ENCODE assay signal across 16 cellular contexts in the genomic region with DNA sequence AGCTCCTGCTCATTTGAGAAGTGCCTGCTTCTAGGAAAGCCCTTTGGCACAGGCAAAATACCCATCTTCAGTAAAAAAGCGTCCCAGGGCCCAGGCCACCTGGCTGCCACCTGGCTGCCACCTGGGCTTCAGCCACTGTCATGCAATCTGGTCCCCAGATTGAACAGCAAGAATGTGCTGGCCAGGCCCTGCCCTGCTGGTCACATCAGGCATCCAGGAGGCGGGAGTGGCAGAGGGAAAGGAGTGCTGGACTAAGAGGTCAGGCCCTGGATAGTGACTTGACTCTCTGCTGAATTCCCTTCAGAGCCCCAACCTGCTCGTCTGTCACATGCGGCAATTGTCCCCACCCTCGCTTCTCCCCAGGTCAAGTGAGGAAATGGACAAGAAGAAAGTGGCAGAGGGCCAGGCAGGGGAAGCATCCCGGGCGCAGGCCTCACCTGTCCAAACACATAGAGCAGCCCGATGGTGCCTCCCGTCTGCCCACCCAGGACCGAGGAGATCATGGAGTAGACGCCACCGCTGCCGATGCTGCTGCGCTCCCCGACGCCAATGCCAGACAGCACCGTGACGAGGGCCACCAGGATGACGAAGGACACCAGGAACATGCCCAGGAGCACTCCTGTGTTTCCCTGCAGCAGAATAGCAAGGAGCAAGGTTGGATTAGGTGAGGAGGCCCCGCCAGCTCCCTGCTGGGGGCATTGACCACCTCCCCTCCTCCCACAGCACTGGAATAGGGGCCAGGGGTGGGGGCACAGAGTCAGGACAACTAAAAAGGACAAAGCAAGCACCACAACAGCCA. TPM values are rescaled to one million over a fixed set of nuclear protein-coding genes. Genes with fewer than 3 reads are reported as not detected.
DNase-seq lines count a peak whose midpoint lies in the region; ATAC-seq lines count a peak whose summit lies in the region.
"Had no signal": no experiment of that assay in that cellular context is flagged by ENCODE, and none has a peak within 500 bp of the region (broad histone marks: within the 10 kb centered on the region; RNA-seq: fewer than 3 reads in every experiment).

No MANE protein-coding gene starts in this region.

- peak; percentile 12 for ATAC-seq in HG02870 (IDR thresholded peaks at IDR 0.05; ENCODE audit: unreplicated experiment)

- peak overlapping the region in 1 of 2 donors; percentile 36 for H3K4me3 ChIP-seq in neuronal stem cell (ENCODE audit: low read length in 2 of 2)
- H3K4me3 ChIP-seq: prostate gland, thoracic aorta had no signal

- peak overlapping the region; percentile 79 for H2AK5ac ChIP-seq in neuronal stem cell (ENCODE audit: low read depth, low read length)

- H2BK12ac ChIP-seq in neuronal stem cell (ENCODE audit: low read length) = peak overlapping the region; percentile 2

- peak overlapping the region; percentile 29 for H3K18ac ChIP-seq in neuronal stem cell (ENCODE audit: low read length)

- no peak overlapping the region for H3K14ac ChIP-seq in neuronal stem cell (ENCODE audit: low read length)

- no peak overlapping the region for H3K4me2 ChIP-seq in neuronal stem cell (ENCODE audit: insufficient read depth, low read length, poor library complexity, severe bottlenecking)

- H3K9me3 ChIP-seq in neuronal stem cell (replicated peaks in 1 of 2; ENCODE audit: control insufficient read depth in 2 of 2, insufficient read depth in 1 of 2, low read depth in 1 of 2, low read length in 2 of 2) = no peaks in the 10 kb centered on the region
- H3K9me3 ChIP-seq: prostate gland, thoracic aorta had no signal

- H3K9ac ChIP-seq in neuronal stem cell (ENCODE audit: low read depth, low read length, poor library complexity) = peak overlapping the region; percentile 31

- H4K8ac ChIP-seq in neuronal stem cell (ENCODE audit: low read depth, low read length) = no peak overlapping the region

- H3K36me3 ChIP-seq in neuronal stem cell (replicated peaks in 1 of 2; ENCODE audit: control insufficient read depth in 2 of 2, insufficient read depth in 2 of 2, low read length in 2 of 2) = no peaks in the 10 kb centered on the region
- H3K36me3 ChIP-seq: brain microvascular endothelial cell, prostate gland, thoracic aorta had no signal

- no peaks in the 10 kb centered on the region for H3K27me3 ChIP-seq in neuronal stem cell (ENCODE audit: control insufficient read depth in 3 of 3, insufficient read depth in 3 of 3, low read depth in 1 of 3, low read length in 3 of 3)
- H3K27me3 ChIP-seq: brain microvascular endothelial cell had no signal

- H4K91ac ChIP-seq in neuronal stem cell (ENCODE audit: low read depth, low read length, poor library complexity) = no peak overlapping the region

- no peak overlapping the region for H2BK15ac ChIP-seq in neuronal stem cell (ENCODE audit: low read length)

- H3K27ac ChIP-seq in neuronal stem cell (replicated peaks; ENCODE audit: low read length) = peak overlapping the region; percentile 9
- H3K27ac ChIP-seq: brain microvascular endothelial cell, HL-60, prostate gland, thoracic aorta had no signal

- H3K4me1 ChIP-seq in neuronal stem cell (ENCODE audit: control insufficient read depth in 2 of 2, insufficient read depth in 1 of 2, low read depth in 1 of 2, low read length in 2 of 2) = peaks cover 8 to 12% of the 10 kb centered on the region in 2 donors
- H3K4me1 ChIP-seq: prostate gland had no signal

- H2BK120ac ChIP-seq in neuronal stem cell (ENCODE audit: low read depth, low read length) = peak overlapping the region; percentile 6

- DNase-seq in GM03348 (ENCODE audit: low spot score) (peak; percentile 36), cerebellar cortex (ENCODE audit: low spot score) (peak; percentile 89), neuronal stem cell (ENCODE audit: low spot score) (no peak), NCI-H2107 treated with DMSO at 0.1 percent for 48 hours (lab: John Stamatoyannopoulos, UW; ENCODE audit: unreplicated experiment) (no peak), LoVo (ENCODE audit: low spot score) (no peak)
- DNase-seq in activated CD4-positive, alpha-beta T cell treated with anti-CD3 and anti-CD28 coated beads for 4 hours = no peak
- DNase-seq in activated CD8-positive, alpha-beta memory T cell treated with anti-CD3 and anti-CD28 coated beads for 24 hours = no peak
- DNase-seq: activated gamma-delta T cell treated with Interleukin-2 at 50 U/mL for 16 hours, DMS79, Kasumi-1, NCI-H1930 had no signal

- H3K79me1 ChIP-seq in neuronal stem cell (ENCODE audit: low read depth, low read length) = no peaks in the 10 kb centered on the region

- no peak overlapping the region for H2BK5ac ChIP-seq in neuronal stem cell (ENCODE audit: low read length)

- no peak overlapping the region for H3K23ac ChIP-seq in neuronal stem cell (ENCODE audit: low read depth, low read length, poor library complexity)

- H2AFZ ChIP-seq in neuronal stem cell (ENCODE audit: low read length) = peak overlapping the region; percentile 81

- no CpG with 5 or more reads among the region's 20 CpGs for WGBS in neuronal stem cell (ENCODE audit: extremely low coverage in 2 of 2, insufficient read length in 2 of 2, insufficient replicate concordance in 1 of 2), 2 donors

- no peak overlapping the region for H3K4ac ChIP-seq in neuronal stem cell (ENCODE audit: low read length)

RNA-seq across cellular contexts. Expression of gene SLC12A8, which starts 25.5 kb away (rescaled TPM):
- polyA plus RNA-seq in neuronal stem cell (2013, experiment 1 of 2) = 1.8 TPM
- 1.9 TPM for polyA plus RNA-seq in neuronal stem cell (2013, experiment 2 of 2)

Comparison
In these comparisons a context has a peak if more than half of its experiments do, and no peak if none do; other contexts are left out.
1. DNase-seq: peak in GM03348 (single experiment) and cerebellar cortex (single experiment); none in neuronal stem cell (single experiment), activated CD4-positive, alpha-beta T cell treated with anti-CD3 and anti-CD28 coated beads for 4 hours (0 of 2), activated CD8-positive, alpha-beta memory T cell treated with anti-CD3 and anti-CD28 coated beads for 24 hours (single experiment), NCI-H2107 treated with DMSO at 0.1 percent for 48 hours (single experiment) and LoVo (single experiment).